37 cellular contexts compared by ENCODE assay signal in genomic region chr1:22967833-22968232, GRCh38. TPM values are rescaled to one million over a fixed set of nuclear protein-coding genes. Genes with fewer than 3 reads are reported as not detected.
"Had no signal": no experiment of that assay in that cellular context is flagged by ENCODE, and none has a peak within 500 bp of the region (broad histone marks: within the 10 kb centered on the region; RNA-seq: fewer than 3 reads in every experiment).

No MANE protein-coding gene starts in this region.

- H3K4me3 ChIP-seq: MG63 had no signal

- H3K27ac ChIP-seq: KMS-11 had no signal

- H3K36me3 ChIP-seq: MG63 had no signal

- DNase-seq: Kasumi-1, MG63, MM.1S, MV-4-11, NCI-H1048, NCI-H1105, NCI-H1105 treated with DMSO at 0.1 percent for 48 hours, NCI-H1417, NCI-H1417 treated with DMSO at 0.1 percent for 48 hours, NCI-H1436, NCI-H1436 treated with DMSO at 0.1 percent for 48 hours, NCI-H146, NCI-H1694, NCI-H1694 treated with DMSO at 0.1 percent for 48 hours, NCI-H187, NCI-H187 treated with DMSO at 0.1 percent for 48 hours, NCI-H1930, NCI-H2029, NCI-H2029 treated with DMSO at 0.1 percent for 48 hours, NCI-H2081, NCI-H2081 treated with DMSO at 0.1 percent for 48 hours, NCI-H2107, NCI-H2171, NCI-H2171 treated with DMSO at 0.1 percent for 48 hours, NCI-H2227 treated with DMSO at 0.1 percent for 48 hours, NCI-H226, NCI-H345, NCI-H446, NCI-H446 treated with DMSO at 0.1 percent for 48 hours, NCI-H510A, NCI-H510A treated with DMSO at 0.1 percent for 48 hours, NCI-H524 had no signal

- H3K4me2 ChIP-seq: KMS-11 had no signal

- H3K9ac ChIP-seq: KMS-11 had no signal

RNA-seq across cellular contexts. Expression of gene LACTBL1, which starts 4.8 kb away (rescaled TPM):
- total RNA-seq: LHCN-M2, M059J, MCF 10A, NCI-H460 had no signal

RNA-seq across cellular contexts. Expression of gene TEX46, which starts 47.8 kb away (rescaled TPM):
- total RNA-seq: LHCN-M2, M059J, MCF 10A, NCI-H460 had no signal
